ENCODE assay signal across 1 cellular context in the genomic region with DNA sequence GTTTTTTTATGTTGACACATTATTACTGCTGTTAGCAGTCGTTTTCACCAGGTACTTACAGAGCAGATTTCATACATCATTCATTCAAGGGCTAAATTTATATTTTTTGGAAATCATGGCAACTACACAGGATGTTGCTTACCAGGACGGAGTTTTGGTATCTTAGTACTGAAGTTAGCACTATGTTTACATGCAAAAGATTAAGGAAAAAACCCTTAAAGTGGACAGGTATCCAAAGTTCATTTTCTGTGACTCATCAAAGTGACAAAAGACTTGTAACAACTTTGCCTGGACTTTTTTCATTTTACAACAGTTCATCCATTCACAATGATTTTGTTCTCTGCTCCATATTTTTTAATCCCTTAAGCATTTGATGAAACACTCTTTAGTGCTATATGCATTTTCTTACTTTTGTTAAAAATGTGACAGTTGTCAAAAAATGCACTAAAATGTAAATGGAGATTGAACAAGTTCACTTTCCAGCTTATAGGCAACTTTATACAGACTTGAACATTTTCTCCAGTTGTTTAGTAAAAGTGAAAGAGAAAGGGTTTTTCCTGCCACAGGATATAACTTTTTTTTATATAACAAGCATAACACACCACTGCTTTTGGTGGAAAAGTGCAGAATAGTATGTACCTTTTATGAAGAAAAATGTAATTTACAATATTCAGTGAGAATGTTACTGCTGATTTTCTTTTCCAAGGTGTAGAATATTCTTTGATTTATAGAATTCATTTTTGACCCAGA.
TF ChIP-seq lines count a peak whose summit lies in the region.

No MANE protein-coding gene starts in this region.

TF ChIP-seq in HepG2, 621 proteins besides CTCF, POLR2A, EP300 and RAD21 (continued from another document):
- TF ChIP-seq, protein P1, sequence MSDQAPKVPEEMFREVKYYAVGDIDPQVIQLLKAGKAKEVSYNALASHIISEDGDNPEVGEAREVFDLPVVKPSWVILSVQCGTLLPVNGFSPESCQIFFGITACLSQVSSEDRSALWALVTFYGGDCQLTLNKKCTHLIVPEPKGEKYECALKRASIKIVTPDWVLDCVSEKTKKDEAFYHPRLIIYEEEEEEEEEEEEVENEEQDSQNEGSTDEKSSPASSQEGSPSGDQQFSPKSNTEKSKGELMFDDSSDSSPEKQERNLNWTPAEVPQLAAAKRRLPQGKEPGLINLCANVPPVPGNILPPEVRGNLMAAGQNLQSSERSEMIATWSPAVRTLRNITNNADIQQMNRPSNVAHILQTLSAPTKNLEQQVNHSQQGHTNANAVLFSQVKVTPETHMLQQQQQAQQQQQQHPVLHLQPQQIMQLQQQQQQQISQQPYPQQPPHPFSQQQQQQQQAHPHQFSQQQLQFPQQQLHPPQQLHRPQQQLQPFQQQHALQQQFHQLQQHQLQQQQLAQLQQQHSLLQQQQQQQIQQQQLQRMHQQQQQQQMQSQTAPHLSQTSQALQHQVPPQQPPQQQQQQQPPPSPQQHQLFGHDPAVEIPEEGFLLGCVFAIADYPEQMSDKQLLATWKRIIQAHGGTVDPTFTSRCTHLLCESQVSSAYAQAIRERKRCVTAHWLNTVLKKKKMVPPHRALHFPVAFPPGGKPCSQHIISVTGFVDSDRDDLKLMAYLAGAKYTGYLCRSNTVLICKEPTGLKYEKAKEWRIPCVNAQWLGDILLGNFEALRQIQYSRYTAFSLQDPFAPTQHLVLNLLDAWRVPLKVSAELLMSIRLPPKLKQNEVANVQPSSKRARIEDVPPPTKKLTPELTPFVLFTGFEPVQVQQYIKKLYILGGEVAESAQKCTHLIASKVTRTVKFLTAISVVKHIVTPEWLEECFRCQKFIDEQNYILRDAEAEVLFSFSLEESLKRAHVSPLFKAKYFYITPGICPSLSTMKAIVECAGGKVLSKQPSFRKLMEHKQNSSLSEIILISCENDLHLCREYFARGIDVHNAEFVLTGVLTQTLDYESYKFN (CRISPR knock-in tag; conservative IDR thresholded peaks at IDR 0.05), result peak; percentile 47; the same call in 1 of the 2 replicates
- TF ChIP-seq, protein P2, sequence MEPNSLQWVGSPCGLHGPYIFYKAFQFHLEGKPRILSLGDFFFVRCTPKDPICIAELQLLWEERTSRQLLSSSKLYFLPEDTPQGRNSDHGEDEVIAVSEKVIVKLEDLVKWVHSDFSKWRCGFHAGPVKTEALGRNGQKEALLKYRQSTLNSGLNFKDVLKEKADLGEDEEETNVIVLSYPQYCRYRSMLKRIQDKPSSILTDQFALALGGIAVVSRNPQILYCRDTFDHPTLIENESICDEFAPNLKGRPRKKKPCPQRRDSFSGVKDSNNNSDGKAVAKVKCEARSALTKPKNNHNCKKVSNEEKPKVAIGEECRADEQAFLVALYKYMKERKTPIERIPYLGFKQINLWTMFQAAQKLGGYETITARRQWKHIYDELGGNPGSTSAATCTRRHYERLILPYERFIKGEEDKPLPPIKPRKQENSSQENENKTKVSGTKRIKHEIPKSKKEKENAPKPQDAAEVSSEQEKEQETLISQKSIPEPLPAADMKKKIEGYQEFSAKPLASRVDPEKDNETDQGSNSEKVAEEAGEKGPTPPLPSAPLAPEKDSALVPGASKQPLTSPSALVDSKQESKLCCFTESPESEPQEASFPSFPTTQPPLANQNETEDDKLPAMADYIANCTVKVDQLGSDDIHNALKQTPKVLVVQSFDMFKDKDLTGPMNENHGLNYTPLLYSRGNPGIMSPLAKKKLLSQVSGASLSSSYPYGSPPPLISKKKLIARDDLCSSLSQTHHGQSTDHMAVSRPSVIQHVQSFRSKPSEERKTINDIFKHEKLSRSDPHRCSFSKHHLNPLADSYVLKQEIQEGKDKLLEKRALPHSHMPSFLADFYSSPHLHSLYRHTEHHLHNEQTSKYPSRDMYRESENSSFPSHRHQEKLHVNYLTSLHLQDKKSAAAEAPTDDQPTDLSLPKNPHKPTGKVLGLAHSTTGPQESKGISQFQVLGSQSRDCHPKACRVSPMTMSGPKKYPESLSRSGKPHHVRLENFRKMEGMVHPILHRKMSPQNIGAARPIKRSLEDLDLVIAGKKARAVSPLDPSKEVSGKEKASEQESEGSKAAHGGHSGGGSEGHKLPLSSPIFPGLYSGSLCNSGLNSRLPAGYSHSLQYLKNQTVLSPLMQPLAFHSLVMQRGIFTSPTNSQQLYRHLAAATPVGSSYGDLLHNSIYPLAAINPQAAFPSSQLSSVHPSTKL (CRISPR knock-in tag; IDR thresholded peaks at IDR 0.05), result peak; percentile 68; the same call in 1 of the 2 replicates
- TF ChIP-seq RAD51 (IDR thresholded peaks at IDR 0.05; ENCODE audit: borderline replicate concordance), result no peak
- no peak for TF ChIP-seq ZNF703 (CRISPR knock-in tag; IDR thresholded peaks at IDR 0.05; ENCODE audit: borderline replicate concordance)
- TF ChIP-seq HMGA1 (CRISPR knock-in tag; conservative IDR thresholded peaks at IDR 0.05), result no peak
- TF ChIP-seq, protein P3, sequence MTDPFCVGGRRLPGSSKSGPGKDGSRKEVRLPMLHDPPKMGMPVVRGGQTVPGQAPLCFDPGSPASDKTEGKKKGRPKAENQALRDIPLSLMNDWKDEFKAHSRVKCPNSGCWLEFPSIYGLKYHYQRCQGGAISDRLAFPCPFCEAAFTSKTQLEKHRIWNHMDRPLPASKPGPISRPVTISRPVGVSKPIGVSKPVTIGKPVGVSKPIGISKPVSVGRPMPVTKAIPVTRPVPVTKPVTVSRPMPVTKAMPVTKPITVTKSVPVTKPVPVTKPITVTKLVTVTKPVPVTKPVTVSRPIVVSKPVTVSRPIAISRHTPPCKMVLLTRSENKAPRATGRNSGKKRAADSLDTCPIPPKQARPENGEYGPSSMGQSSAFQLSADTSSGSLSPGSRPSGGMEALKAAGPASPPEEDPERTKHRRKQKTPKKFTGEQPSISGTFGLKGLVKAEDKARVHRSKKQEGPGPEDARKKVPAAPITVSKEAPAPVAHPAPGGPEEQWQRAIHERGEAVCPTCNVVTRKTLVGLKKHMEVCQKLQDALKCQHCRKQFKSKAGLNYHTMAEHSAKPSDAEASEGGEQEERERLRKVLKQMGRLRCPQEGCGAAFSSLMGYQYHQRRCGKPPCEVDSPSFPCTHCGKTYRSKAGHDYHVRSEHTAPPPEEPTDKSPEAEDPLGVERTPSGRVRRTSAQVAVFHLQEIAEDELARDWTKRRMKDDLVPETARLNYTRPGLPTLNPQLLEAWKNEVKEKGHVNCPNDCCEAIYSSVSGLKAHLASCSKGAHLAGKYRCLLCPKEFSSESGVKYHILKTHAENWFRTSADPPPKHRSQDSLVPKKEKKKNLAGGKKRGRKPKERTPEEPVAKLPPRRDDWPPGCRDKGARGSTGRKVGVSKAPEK (CRISPR knock-in tag; IDR thresholded peaks at IDR 0.05; ENCODE audit: borderline replicate concordance), result no peak
- no peak for TF ChIP-seq CHCHD3 (CRISPR knock-in tag; IDR thresholded peaks at IDR 0.05)
- TF ChIP-seq CEBPB (IDR thresholded peaks at IDR 0.05; ENCODE audit: borderline replicate concordance, low read depth, low read length), result no peak
- TF ChIP-seq SAP130 (CRISPR knock-in tag; IDR thresholded peaks at IDR 0.05; ENCODE audit: low read depth), result peak; percentile 26; the same call in 1 of the 2 replicates
- TF ChIP-seq, protein P4, sequence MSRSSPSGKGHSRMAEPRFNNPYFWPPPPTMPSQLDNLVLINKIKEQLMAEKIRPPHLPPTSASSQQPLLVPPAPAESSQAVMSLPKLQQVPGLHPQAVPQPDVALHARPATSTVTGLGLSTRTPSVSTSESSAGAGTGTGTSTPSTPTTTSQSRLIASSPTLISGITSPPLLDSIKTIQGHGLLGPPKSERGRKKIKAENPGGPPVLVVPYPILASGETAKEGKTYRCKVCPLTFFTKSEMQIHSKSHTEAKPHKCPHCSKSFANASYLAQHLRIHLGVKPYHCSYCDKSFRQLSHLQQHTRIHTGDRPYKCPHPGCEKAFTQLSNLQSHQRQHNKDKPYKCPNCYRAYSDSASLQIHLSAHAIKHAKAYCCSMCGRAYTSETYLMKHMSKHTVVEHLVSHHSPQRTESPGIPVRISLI (CRISPR knock-in tag; IDR thresholded peaks at IDR 0.05; ENCODE audit: borderline replicate concordance), result peak; percentile 55; the same call in 1 of the 2 replicates
- no peak for TF ChIP-seq CREB1 (IDR thresholded peaks at IDR 0.05)
- TF ChIP-seq CREB1 (CRISPR knock-in tag; IDR thresholded peaks at IDR 0.05), result peak; percentile 36; the same call in 1 of the 2 replicates
- TF ChIP-seq, protein P5, sequence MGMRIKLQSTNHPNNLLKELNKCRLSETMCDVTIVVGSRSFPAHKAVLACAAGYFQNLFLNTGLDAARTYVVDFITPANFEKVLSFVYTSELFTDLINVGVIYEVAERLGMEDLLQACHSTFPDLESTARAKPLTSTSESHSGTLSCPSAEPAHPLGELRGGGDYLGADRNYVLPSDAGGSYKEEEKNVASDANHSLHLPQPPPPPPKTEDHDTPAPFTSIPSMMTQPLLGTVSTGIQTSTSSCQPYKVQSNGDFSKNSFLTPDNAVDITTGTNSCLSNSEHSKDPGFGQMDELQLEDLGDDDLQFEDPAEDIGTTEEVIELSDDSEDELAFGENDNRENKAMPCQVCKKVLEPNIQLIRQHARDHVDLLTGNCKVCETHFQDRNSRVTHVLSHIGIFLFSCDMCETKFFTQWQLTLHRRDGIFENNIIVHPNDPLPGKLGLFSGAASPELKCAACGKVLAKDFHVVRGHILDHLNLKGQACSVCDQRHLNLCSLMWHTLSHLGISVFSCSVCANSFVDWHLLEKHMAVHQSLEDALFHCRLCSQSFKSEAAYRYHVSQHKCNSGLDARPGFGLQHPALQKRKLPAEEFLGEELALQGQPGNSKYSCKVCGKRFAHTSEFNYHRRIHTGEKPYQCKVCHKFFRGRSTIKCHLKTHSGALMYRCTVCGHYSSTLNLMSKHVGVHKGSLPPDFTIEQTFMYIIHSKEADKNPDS (CRISPR knock-in tag; IDR thresholded peaks at IDR 0.05), result no peak
- TF ChIP-seq, protein P6, sequence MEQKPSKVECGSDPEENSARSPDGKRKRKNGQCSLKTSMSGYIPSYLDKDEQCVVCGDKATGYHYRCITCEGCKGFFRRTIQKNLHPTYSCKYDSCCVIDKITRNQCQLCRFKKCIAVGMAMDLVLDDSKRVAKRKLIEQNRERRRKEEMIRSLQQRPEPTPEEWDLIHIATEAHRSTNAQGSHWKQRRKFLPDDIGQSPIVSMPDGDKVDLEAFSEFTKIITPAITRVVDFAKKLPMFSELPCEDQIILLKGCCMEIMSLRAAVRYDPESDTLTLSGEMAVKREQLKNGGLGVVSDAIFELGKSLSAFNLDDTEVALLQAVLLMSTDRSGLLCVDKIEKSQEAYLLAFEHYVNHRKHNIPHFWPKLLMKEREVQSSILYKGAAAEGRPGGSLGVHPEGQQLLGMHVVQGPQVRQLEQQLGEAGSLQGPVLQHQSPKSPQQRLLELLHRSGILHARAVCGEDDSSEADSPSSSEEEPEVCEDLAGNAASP (CRISPR knock-in tag; IDR thresholded peaks at IDR 0.05; ENCODE audit: borderline replicate concordance), result no peak
TF ChIP-seq in HepG2: peak in this region for 20.
